Comparison of ENCODE assay signal across 20 cellular contexts in the genomic region with DNA sequence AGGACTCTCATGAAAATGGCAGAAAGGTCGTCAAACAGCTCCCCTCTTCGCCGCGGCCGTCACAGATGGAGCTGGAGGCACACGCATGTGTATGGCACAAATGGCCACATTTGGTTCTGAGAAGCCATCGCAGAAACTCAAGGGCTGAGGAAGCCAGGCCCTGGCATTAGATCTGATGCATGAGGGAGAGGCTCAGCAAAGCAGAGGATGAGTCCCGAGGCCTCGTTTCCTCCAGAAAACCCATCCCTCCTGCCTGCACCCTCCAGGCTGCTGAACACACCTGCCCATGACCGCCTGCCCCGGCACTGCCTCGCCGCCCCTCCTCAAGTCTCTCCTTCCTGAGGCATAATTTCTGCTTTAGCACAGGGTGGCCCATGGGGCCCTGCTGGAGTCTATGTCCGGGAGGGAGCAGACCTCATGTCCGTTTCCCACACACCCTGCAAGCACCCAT.
DNase-seq lines count a peak whose midpoint lies in the region; ATAC-seq and TF ChIP-seq lines count a peak whose summit lies in the region.
"Had no signal": no experiment of that assay in that cellular context is flagged by ENCODE, and none has a peak within 500 bp of the region (broad histone marks: within the 10 kb centered on the region; RNA-seq: fewer than 3 reads in every experiment).

No MANE protein-coding gene starts in this region.

- H3K79me2 ChIP-seq in hepatocyte = no peaks in the 10 kb centered on the region

- peak overlapping the region in 6 of 10 donors; percentile 35 to 84 (median 70) for H3K27ac ChIP-seq in heart right ventricle
- H3K27ac ChIP-seq in right cardiac atrium (ENCODE audit: low read length) = no peak overlapping the region
- peak overlapping the region; percentile 71 for H3K27ac ChIP-seq in hepatocyte
- peak overlapping the region; percentile 82 for H3K27ac ChIP-seq in rectal smooth muscle tissue (ENCODE audit: low read depth, low read length)
- peak overlapping the region; percentile 25 to 49 for H3K27ac ChIP-seq in uterus
- H3K27ac ChIP-seq: foreskin keratinocyte had no signal

- no peak overlapping the region for H2AFZ ChIP-seq in hepatocyte

- intact Hi-C loops in heart right ventricle (cut with DNase I) = no loop called here
- intact Hi-C loops in right cardiac atrium (cut with DNase I) = no loop called here
- intact Hi-C loops in uterus (cut with DNase I; ENCODE audit: low total_unique reads) = no loop called here

- no peak overlapping the region for H3K9ac ChIP-seq in rectal smooth muscle tissue (ENCODE audit: low read length)

- peaks cover 0 to 44% (median 11%) of the 10 kb centered on the region in 9 donors for H3K4me1 ChIP-seq in heart right ventricle
- H3K4me1 ChIP-seq in right cardiac atrium (ENCODE audit: control insufficient read depth, insufficient read depth, low read length) = peaks cover 4% of the 10 kb centered on the region
- H3K4me1 ChIP-seq in hepatocyte (ENCODE audit: insufficient read depth) = peaks cover 4% of the 10 kb centered on the region
- H3K4me1 ChIP-seq in rectal smooth muscle tissue (ENCODE audit: control insufficient read depth, insufficient read depth, low read length) = peaks cover 9% of the 10 kb centered on the region
- peaks cover 0 to 6% of the 10 kb centered on the region in 2 donors for H3K4me1 ChIP-seq in uterus
- H3K4me1 ChIP-seq: foreskin keratinocyte had no signal

- H3K9me3 ChIP-seq in heart right ventricle = peaks cover 0 to 4% (median 0%) of the 10 kb centered on the region in 11 donors
- H3K9me3 ChIP-seq in right cardiac atrium (ENCODE audit: control insufficient read depth, low read length) = no peaks in the 10 kb centered on the region
- H3K9me3 ChIP-seq in hepatocyte (ENCODE audit: low read depth) = no peaks in the 10 kb centered on the region
- no peaks in the 10 kb centered on the region for H3K9me3 ChIP-seq in uterus

- DNase-seq in heart right ventricle (no peak), right cardiac atrium (no peak), hepatocyte (ENCODE audit: low spot score) (no peak), uterus (no peak), NCI-H1105 treated with DMSO at 0.1 percent for 48 hours (lab: John Stamatoyannopoulos, UW) (no peak)
- DNase-seq: activated CD4-positive, alpha-beta T cell treated with anti-CD3 and anti-CD28 coated beads, Interleukin-2, amount 50 U/mL, for 4 hours; activated naive CD4-positive, alpha-beta T cell treated with anti-CD3 and anti-CD28 coated beads, Interleukin-2, amount 10 ng/mL, durations not matched to agents 7 days and 5 days; activated T-cell treated with anti-CD3 and anti-CD28 coated beads for 4 hours; CD4-positive, CD25-positive, alpha-beta regulatory T cell; DMS53; foreskin keratinocyte; H9; NCI-H510A treated with DMSO at 0.1 percent for 48 hours; occipital lobe; SHP77; stimulated activated CD4-positive, alpha-beta T cell treated with anti-CD3 and anti-CD28 coated beads, Interleukin-4, amount 100 ng/mL, for 24 hours had no signal

- H3K4me3 ChIP-seq in heart right ventricle = no peak overlapping the region
- H3K4me3 ChIP-seq in right cardiac atrium (ENCODE audit: low read length) = no peak overlapping the region
- H3K4me3 ChIP-seq in hepatocyte = no peak overlapping the region
- no peak overlapping the region for H3K4me3 ChIP-seq in rectal smooth muscle tissue (ENCODE audit: low read length)
- no peak overlapping the region for H3K4me3 ChIP-seq in uterus
- H3K4me3 ChIP-seq: skin epidermis had no signal

- H3K4me2 ChIP-seq in hepatocyte = no peak overlapping the region

- no peaks in the 10 kb centered on the region for H4K20me1 ChIP-seq in hepatocyte (ENCODE audit: insufficient read depth, poor library complexity, severe bottlenecking)

- TF ChIP-seq CTCF in heart right ventricle (IDR thresholded peaks at IDR 0.05) = no peak
- no peak for TF ChIP-seq CTCF in hepatocyte (IDR thresholded peaks at IDR 0.05; ENCODE audit: poor library complexity)
- TF ChIP-seq CTCF in uterus (IDR thresholded peaks at IDR 0.05) = no peak

- 89 to 92% methylated on average over 15 of the region's 15 CpGs for WGBS in heart right ventricle, 2 donors
- WGBS in right cardiac atrium = 88% methylated on average over 15 of the region's 15 CpGs
- 97% methylated on average over 15 of the region's 15 CpGs for WGBS in hepatocyte (ENCODE audit: low lambda C conversion rate, missing lambda C conversion rate)

- no peak for TF ChIP-seq POLR2A in uterus (IDR thresholded peaks at IDR 0.05)

- no peaks in the 10 kb centered on the region for H3K9me2 ChIP-seq in hepatocyte (replicated peaks; ENCODE audit: insufficient read depth)

- ATAC-seq in heart right ventricle = no peak
- no peak for ATAC-seq in right cardiac atrium
- no peak for ATAC-seq in HG03442 (IDR thresholded peaks at IDR 0.05; ENCODE audit: unreplicated experiment)
- no peak for ATAC-seq in HG03565 (IDR thresholded peaks at IDR 0.05; ENCODE audit: unreplicated experiment)
- ATAC-seq: foreskin keratinocyte had no signal

- H3K36me3 ChIP-seq in heart right ventricle (no peaks in the 10 kb centered on the region), hepatocyte (replicated peaks; ENCODE audit: insufficient read depth, low read depth) (no peaks in the 10 kb centered on the region), rectal smooth muscle tissue (ENCODE audit: control insufficient read depth, insufficient read depth, low read length) (no peaks in the 10 kb centered on the region), uterus (no peaks in the 10 kb centered on the region)

- peaks cover 0 to 6% (median 0%) of the 10 kb centered on the region in 7 donors for H3K27me3 ChIP-seq in heart right ventricle
- H3K27me3 ChIP-seq in right cardiac atrium (ENCODE audit: control insufficient read depth, insufficient read depth) = no peaks in the 10 kb centered on the region
- no peaks in the 10 kb centered on the region for H3K27me3 ChIP-seq in hepatocyte
- no peaks in the 10 kb centered on the region for H3K27me3 ChIP-seq in rectal smooth muscle tissue (ENCODE audit: control insufficient read depth, insufficient read depth, low read length)
- no peaks in the 10 kb centered on the region for H3K27me3 ChIP-seq in uterus
- H3K27me3 ChIP-seq: foreskin keratinocyte had no signal
